In the genomic region with DNA sequence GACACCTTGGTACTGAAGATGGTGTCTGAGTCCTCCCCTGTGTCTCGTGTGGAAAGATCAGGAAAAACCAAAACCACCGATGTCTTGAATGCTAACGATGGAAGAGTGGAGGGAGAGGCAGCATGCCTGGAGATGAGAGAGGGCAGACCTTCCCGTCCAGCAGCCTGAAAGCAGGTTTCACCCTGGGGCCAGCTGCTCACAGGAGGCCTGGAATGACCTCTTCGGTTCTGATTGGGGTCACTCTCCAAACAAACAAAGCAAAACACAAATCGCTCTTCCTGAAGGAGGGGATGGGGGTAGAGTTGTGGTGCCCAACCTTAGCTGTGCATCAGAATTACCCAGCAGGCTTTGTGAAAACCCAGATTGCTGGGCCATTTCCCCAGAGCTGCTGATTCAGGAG, we compare ENCODE assay signal across 33 cellular contexts.
"Had no signal": no experiment of that assay in that cellular context is flagged by ENCODE, and none has a peak within 500 bp of the region (broad histone marks: within the 10 kb centered on the region; RNA-seq: fewer than 3 reads in every experiment).

No MANE protein-coding gene starts in this region.

- H3K36me3 ChIP-seq: ascending aorta, breast epithelium, cardiac muscle cell, esophagus muscularis mucosa, gastrocnemius medialis had no signal

- H3K9me3 Mint-ChIP-seq: activated CD4-positive, alpha-beta memory T cell treated with anti-CD3 and anti-CD28 coated beads for 36 hours; activated CD4-positive, alpha-beta T cell treated with anti-CD3 and anti-CD28 coated beads, Interleukin-2, amount 10 ng/mL, durations not matched to agents 24 days and 14 days; activated naive CD4-positive, alpha-beta T cell treated with anti-CD3 and anti-CD28 coated beads, Interleukin-2, amount 50 U/mL, for 72 hours; activated naive CD8-positive, alpha-beta T cell treated with anti-CD3 and anti-CD28 coated beads, Interleukin-2, amount 10 ng/mL, durations not matched to agents 7 days and 5 days; activated T-helper 1 cell treated with anti-CD3 and anti-CD28 coated beads, Interleukin-12 subunit alpha, Interleukin-12 subunit beta, Interleukin-2, Interleukin-4 antibody, amounts not matched to agents 30 ng/mL and 10 ng/mL and 1 ng/mL, durations not matched to agents 14 hours and 24 hours and 36 hours; activated T-helper 2 cell treated with anti-CD3 and anti-CD28 coated beads, Interferon-gamma antibody, Interleukin-2, Interleukin-4, amounts not matched to agents 10 μg/mL and 5 μg/mL and 100 μg/mL, durations not matched to agents 14 hours and 24 hours and 36 hours; central memory CD8-positive, alpha-beta T cell; T-helper 2 cell treated with Interferon-gamma antibody and Interleukin-4, amounts not matched to agents 5 μg/mL and 100 μg/mL, for 36 hours had no signal

- ATAC-seq: activated CD4-positive, alpha-beta T cell treated with anti-CD3 and anti-CD28 coated beads for 36 hours; activated CD8-positive, alpha-beta memory T cell treated with anti-CD3 and anti-CD28 coated beads, Interleukin-2, amount 10 ng/mL, durations not matched to agents 7 days and 5 days; activated CD8-positive, alpha-beta T cell treated with anti-CD3 and anti-CD28 coated beads, Interleukin-2, amount 10 ng/mL, durations not matched to agents 7 days and 5 days; activated naive CD4-positive, alpha-beta T cell treated with anti-CD3 and anti-CD28 coated beads, Interleukin-2, amount 50 U/mL, for 72 hours; effector memory CD8-positive, alpha-beta T cell; foreskin keratinocyte; gastrocnemius medialis; T-helper 17 cell had no signal

- H3K27me3 Mint-ChIP-seq: activated CD4-positive, alpha-beta memory T cell treated with anti-CD3 and anti-CD28 coated beads for 36 hours; activated CD8-positive, alpha-beta memory T cell treated with anti-CD3 and anti-CD28 coated beads, Interleukin-2, amount 10 ng/mL, durations not matched to agents 7 days and 5 days; activated naive CD8-positive, alpha-beta T cell treated with anti-CD3 and anti-CD28 coated beads, Interleukin-2, amount 10 ng/mL, durations not matched to agents 7 days and 5 days had no signal

- H3K27ac ChIP-seq: ascending aorta, breast epithelium, cardiac muscle cell, esophagus muscularis mucosa, foreskin keratinocyte, gastrocnemius medialis had no signal

- H3K27ac Mint-ChIP-seq: activated CD4-positive, alpha-beta memory T cell treated with anti-CD3 and anti-CD28 coated beads for 36 hours; activated CD4-positive, alpha-beta T cell treated with anti-CD3 and anti-CD28 coated beads for 36 hours; activated CD4-positive, alpha-beta T cell treated with anti-CD3 and anti-CD28 coated beads, Interleukin-2, amount 10 ng/mL, durations not matched to agents 24 days and 14 days; activated CD8-positive, alpha-beta memory T cell treated with anti-CD3 and anti-CD28 coated beads, Interleukin-2, amount 10 ng/mL, durations not matched to agents 7 days and 5 days; activated CD8-positive, alpha-beta T cell treated with anti-CD3 and anti-CD28 coated beads, Interleukin-2, amount 10 ng/mL, durations not matched to agents 7 days and 5 days; activated naive CD4-positive, alpha-beta T cell treated with anti-CD3 and anti-CD28 coated beads, Interleukin-2, amount 50 U/mL, for 72 hours; activated naive CD8-positive, alpha-beta T cell treated with anti-CD3 and anti-CD28 coated beads, Interleukin-2, amount 10 ng/mL, durations not matched to agents 7 days and 5 days; activated T-helper 1 cell treated with anti-CD3 and anti-CD28 coated beads, Interleukin-12 subunit alpha, Interleukin-12 subunit beta, Interleukin-2, Interleukin-4 antibody, amounts not matched to agents 30 ng/mL and 10 ng/mL and 1 ng/mL, durations not matched to agents 14 hours and 24 hours and 36 hours; activated T-helper 2 cell treated with anti-CD3 and anti-CD28 coated beads, Interferon-gamma antibody, Interleukin-2, Interleukin-4, amounts not matched to agents 10 μg/mL and 5 μg/mL and 100 μg/mL, durations not matched to agents 14 hours and 24 hours and 36 hours; effector memory CD8-positive, alpha-beta T cell; T-helper 17 cell; T-helper 2 cell treated with Interferon-gamma antibody and Interleukin-4, amounts not matched to agents 5 μg/mL and 100 μg/mL, for 36 hours had no signal

- H3K4me3 ChIP-seq: ascending aorta, breast epithelium, cardiac muscle cell, esophagus muscularis mucosa, gastrocnemius medialis had no signal

- H3K9me3 ChIP-seq: ascending aorta, breast epithelium, esophagus muscularis mucosa, gastrocnemius medialis had no signal

- H3K4me1 ChIP-seq: ascending aorta, breast epithelium, esophagus muscularis mucosa, foreskin keratinocyte, gastrocnemius medialis had no signal

- DNase-seq: activated CD4-positive, alpha-beta memory T cell treated with anti-CD3 and anti-CD28 coated beads for 36 hours; activated CD4-positive, alpha-beta T cell treated with anti-CD3 and anti-CD28 coated beads for 36 hours; activated CD4-positive, alpha-beta T cell treated with anti-CD3 and anti-CD28 coated beads, Interleukin-2, amount 10 ng/mL, durations not matched to agents 24 days and 14 days; activated CD4-positive, CD25-positive, alpha-beta regulatory T cell; activated CD4-positive, CD25-positive, alpha-beta regulatory T cell treated with anti-CD3 and anti-CD28 coated beads, Interleukin-2, amount 50 U/mL, for 72 hours; activated CD8-positive, alpha-beta memory T cell treated with anti-CD3 and anti-CD28 coated beads, Interleukin-2, amount 10 ng/mL, durations not matched to agents 7 days and 5 days; activated CD8-positive, alpha-beta memory T cell treated with anti-CD3 and anti-CD28 coated beads, Interleukin-2, amount 50 U/mL, for 4 hours; activated CD8-positive, alpha-beta T cell treated with anti-CD3 and anti-CD28 coated beads, Interleukin-2, amount 10 ng/mL, durations not matched to agents 7 days and 5 days; activated gamma-delta T cell treated with Interleukin-2 at 50 U/mL for 16 hours; activated naive CD4-positive, alpha-beta T cell treated with Interleukin-2 at 50 U/mL for 16 hours; activated naive CD8-positive, alpha-beta T cell treated with anti-CD3 and anti-CD28 coated beads, Interleukin-2, amount 10 ng/mL, durations not matched to agents 7 days and 5 days; activated T-cell treated with anti-CD3 and anti-CD28 coated beads, Interleukin-2, amount 50 U/mL, for 1 hour; activated T-cell treated with anti-CD3 and anti-CD28 coated beads, Interleukin-2, amount 50 U/mL, for 48 hours; cortex of kidney; dermis blood vessel endothelial cell; effector CD4-positive, alpha-beta T cell; effector memory CD8-positive, alpha-beta T cell; erythroblast; foreskin keratinocyte; gastrocnemius medialis; glutamatergic neuron; T-helper 1 cell; T-helper 17 cell had no signal

- H3K27me3 ChIP-seq: ascending aorta, foreskin keratinocyte, gastrocnemius medialis had no signal

- H3K36me3 Mint-ChIP-seq: activated CD4-positive, alpha-beta memory T cell treated with anti-CD3 and anti-CD28 coated beads for 36 hours; activated CD8-positive, alpha-beta memory T cell treated with anti-CD3 and anti-CD28 coated beads, Interleukin-2, amount 10 ng/mL, durations not matched to agents 7 days and 5 days; activated naive CD4-positive, alpha-beta T cell treated with anti-CD3 and anti-CD28 coated beads, Interleukin-2, amount 50 U/mL, for 72 hours; activated naive CD8-positive, alpha-beta T cell treated with anti-CD3 and anti-CD28 coated beads, Interleukin-2, amount 10 ng/mL, durations not matched to agents 7 days and 5 days; brain had no signal

- H3K4me1 Mint-ChIP-seq: activated CD4-positive, alpha-beta T cell treated with anti-CD3 and anti-CD28 coated beads for 36 hours; activated CD4-positive, alpha-beta T cell treated with anti-CD3 and anti-CD28 coated beads, Interleukin-2, amount 10 ng/mL, durations not matched to agents 24 days and 14 days; activated CD8-positive, alpha-beta memory T cell treated with anti-CD3 and anti-CD28 coated beads, Interleukin-2, amount 10 ng/mL, durations not matched to agents 7 days and 5 days; activated naive CD8-positive, alpha-beta T cell treated with anti-CD3 and anti-CD28 coated beads, Interleukin-2, amount 10 ng/mL, durations not matched to agents 7 days and 5 days; central memory CD8-positive, alpha-beta T cell; T-helper 17 cell had no signal

- H3K4me3 Mint-ChIP-seq: activated CD4-positive, alpha-beta memory T cell treated with anti-CD3 and anti-CD28 coated beads for 36 hours; activated CD4-positive, alpha-beta T cell treated with anti-CD3 and anti-CD28 coated beads for 36 hours; activated CD4-positive, alpha-beta T cell treated with anti-CD3 and anti-CD28 coated beads, Interleukin-2, amount 10 ng/mL, durations not matched to agents 24 days and 14 days; activated CD8-positive, alpha-beta memory T cell treated with anti-CD3 and anti-CD28 coated beads, Interleukin-2, amount 10 ng/mL, durations not matched to agents 7 days and 5 days; activated CD8-positive, alpha-beta T cell treated with anti-CD3 and anti-CD28 coated beads, Interleukin-2, amount 10 ng/mL, durations not matched to agents 7 days and 5 days; activated naive CD8-positive, alpha-beta T cell treated with anti-CD3 and anti-CD28 coated beads, Interleukin-2, amount 10 ng/mL, durations not matched to agents 7 days and 5 days; activated T-helper 1 cell treated with anti-CD3 and anti-CD28 coated beads, Interleukin-12 subunit alpha, Interleukin-12 subunit beta, Interleukin-2, Interleukin-4 antibody, amounts not matched to agents 30 ng/mL and 10 ng/mL and 1 ng/mL, durations not matched to agents 14 hours and 24 hours and 36 hours; central memory CD8-positive, alpha-beta T cell; effector memory CD8-positive, alpha-beta T cell; T-helper 17 cell; T-helper 2 cell treated with Interferon-gamma antibody and Interleukin-4, amounts not matched to agents 5 μg/mL and 100 μg/mL, for 36 hours had no signal
